In the genomic region with DNA sequence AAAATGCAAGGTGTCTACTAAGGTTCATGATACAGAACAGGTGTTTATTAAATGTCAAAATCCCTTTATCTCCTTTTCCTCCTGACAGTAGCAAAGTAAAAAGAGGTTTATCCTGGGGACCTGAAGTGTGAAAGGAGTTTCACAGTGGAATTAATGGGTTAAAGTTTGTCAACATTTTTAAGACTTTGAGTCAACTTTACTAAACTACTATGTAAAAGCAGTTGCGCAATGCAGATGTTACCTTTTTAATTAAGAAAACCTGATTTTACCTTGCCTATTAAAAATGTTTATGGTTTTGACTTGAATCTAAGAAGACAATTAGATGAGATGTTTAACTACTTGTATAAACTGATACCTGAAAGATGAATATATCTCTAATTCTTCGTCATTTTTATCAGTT, we compare ENCODE assay signal across 8 cellular contexts. TPM values are rescaled to one million over a fixed set of nuclear protein-coding genes. Genes with fewer than 3 reads are reported as not detected.
"Had no signal": no experiment of that assay in that cellular context is flagged by ENCODE, and none has a peak within 500 bp of the region (broad histone marks: within the 10 kb centered on the region; RNA-seq: fewer than 3 reads in every experiment).

No MANE protein-coding gene starts in this region.

- FAIRE-seq: H54, HTR-8/SVneo had no signal

- H3K9ac ChIP-seq: GM23248 had no signal

- H3K27ac ChIP-seq: GM23248 had no signal

- DNase-seq: GM23248, GOT3, H9, HCEC 1CT, Kasumi-1, KG1 had no signal

- H2AFZ ChIP-seq: GM23248 had no signal

- H3K4me3 ChIP-seq: GM23248 had no signal

RNA-seq across cellular contexts. Expression of gene PKIB, which starts 14.6 kb away (rescaled TPM):
- total RNA-seq: GM23248 had no signal
